Comparison of ENCODE assay signal across 8 cellular contexts in the genomic region with DNA sequence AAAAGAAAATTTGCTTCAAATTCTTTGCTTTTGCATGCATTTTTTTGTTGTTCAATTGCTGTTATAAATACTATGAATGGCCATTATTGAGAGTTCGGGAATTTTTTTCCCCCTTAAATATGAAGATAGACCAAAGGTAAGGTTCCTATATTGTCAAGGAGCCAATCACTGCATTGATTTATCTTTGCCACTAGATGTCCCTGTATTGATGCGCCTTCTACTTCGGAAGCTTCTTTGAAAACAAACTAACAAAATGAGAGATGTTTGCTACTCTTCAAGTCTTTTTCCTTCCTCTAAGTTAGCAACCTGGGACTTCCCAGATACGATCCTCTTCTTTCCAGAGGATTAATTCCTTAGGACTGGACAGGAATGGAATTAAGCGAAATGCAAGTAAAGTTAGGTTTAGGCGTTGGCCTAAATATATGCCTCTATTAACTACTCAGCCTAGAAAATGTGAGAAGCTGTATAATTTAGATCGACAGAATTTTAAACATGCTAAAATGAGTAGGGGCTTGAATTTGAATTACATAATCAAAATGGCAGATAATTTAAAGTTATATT.
DNase-seq lines count a peak whose midpoint lies in the region; ATAC-seq, FAIRE-seq and TF ChIP-seq lines count a peak whose summit lies in the region.

No MANE protein-coding gene starts in this region.

- H4K91ac ChIP-seq in H1 (replicated peaks; ENCODE audit: insufficient read length, low read length) = no peak overlapping the region

- H4K5ac ChIP-seq in H1 (ENCODE audit: insufficient read length, low read depth, low read length) = no peak overlapping the region

- H3K27me3 Mint-ChIP-seq in neural crest cell (ENCODE audit: low read depth) = no peaks in the 10 kb centered on the region

- no peak overlapping the region for H3K56ac ChIP-seq in H1 (replicated peaks; ENCODE audit: insufficient read length, low read depth, low read length)

- ATAC-seq in GM18505 (IDR thresholded peaks at IDR 0.05; ENCODE audit: unreplicated experiment) = no peak
- no peak for ATAC-seq in HG02973 (IDR thresholded peaks at IDR 0.05; ENCODE audit: unreplicated experiment)
- no peak for ATAC-seq in GM21423 (IDR thresholded peaks at IDR 0.05; ENCODE audit: unreplicated experiment)

- H2BK15ac ChIP-seq in H1 (ENCODE audit: low read length) = no peak overlapping the region

- no peak overlapping the region for H2BK5ac ChIP-seq in H1 (ENCODE audit: low read depth, low read length)

- POLR2A ChIA-PET in H1 (lab: Charles Lee; ENCODE audit: partially characterized antibody) = no interaction called here

- no peak for TF ChIP-seq EP300 in H1 (IDR thresholded peaks at IDR 0.05; ENCODE audit: borderline replicate concordance in 1 of 2, low read depth in 2 of 2, low read length in 2 of 2)

- no peaks in the 10 kb centered on the region for H3K9me3 ChIP-seq in H1 (ENCODE audit: insufficient read depth in 2 of 2, low read depth in 1 of 2, low read length in 1 of 2)

- peak overlapping the region; percentile 75; the same call in 1 of the 2 replicates for H2AFZ ChIP-seq in H1 (ENCODE audit: low read length)

- H3K79me1 ChIP-seq in H1 (ENCODE audit: low read depth, low read length) = no peaks in the 10 kb centered on the region

- no peak overlapping the region for H4K8ac ChIP-seq in H1 (ENCODE audit: extremely low read depth, insufficient read depth, low read length)

- H3K18ac ChIP-seq in H1 (ENCODE audit: extremely low read depth, low read length) = no peak overlapping the region

- H3K23ac ChIP-seq in H1 (ENCODE audit: insufficient read length) = no peak overlapping the region

- H3K9ac ChIP-seq in H1 (replicated peaks in 1 of 4; ENCODE audit: extremely low read depth in 1 of 4, low read depth in 3 of 4, low read length in 3 of 4) = no peak overlapping the region

- peaks cover 9% of the 10 kb centered on the region for H3K9me3 Mint-ChIP-seq in neural crest cell

- no peak overlapping the region for H3K27ac Mint-ChIP-seq in neural crest cell (ENCODE audit: unreplicated experiment)

- no peak overlapping the region for H3K4ac ChIP-seq in H1 (replicated peaks; ENCODE audit: insufficient read length, low read depth, low read length)

- TF ChIP-seq POLR2A in H1 (IDR thresholded peaks at IDR 0.05; ENCODE audit: control extremely low read depth in 1 of 2, low read depth in 2 of 2, low read length in 2 of 2) = no peak
- TF ChIP-seq POLR2A in GM18505 (IDR thresholded peaks at IDR 0.05; ENCODE audit: borderline replicate concordance, extremely low read depth, insufficient read depth, insufficient read length) = no peak

- TF ChIP-seq CTCF in AG09319 (IDR thresholded peaks at IDR 0.05; ENCODE audit: low read depth, low read length) (peak; percentile 71), GM20000 (IDR thresholded peaks at IDR 0.05; ENCODE audit: extremely low read depth, missing control alignments) (peak; percentile 27), H1 (IDR thresholded peaks at IDR 0.05; ENCODE audit: control extremely low read depth in 1 of 3, insufficient read depth in 1 of 3, low read depth in 1 of 3, low read length in 3 of 3) (peak in 2 of 3 experiments; percentile 37 to 74; a peak in 2 of 4 replicates), neural crest cell (conservative IDR thresholded peaks at IDR 0.05) (peak; percentile 91)

- no peak overlapping the region for H3K4me3 ChIP-seq in H1 (ENCODE audit: extremely low read depth in 1 of 4, insufficient read depth in 2 of 4, low read depth in 3 of 4, low read length in 4 of 4)

- H3K4me2 ChIP-seq in H1 (ENCODE audit: insufficient read depth in 1 of 2, low read depth in 2 of 2, low read length in 2 of 2) = no peak overlapping the region

- peak; percentile 75 for FAIRE-seq in H1 (lab: Jason Lieb, UNC)

- H3K36me3 Mint-ChIP-seq in neural crest cell (ENCODE audit: low read depth) = peaks cover 3% of the 10 kb centered on the region

- H3K4me1 Mint-ChIP-seq in neural crest cell = no peaks in the 10 kb centered on the region

- H2BK20ac ChIP-seq in H1 (ENCODE audit: low read length) = no peak overlapping the region

- no peak overlapping the region for H3K14ac ChIP-seq in H1 (ENCODE audit: insufficient read length)

- CTCF ChIA-PET in H1 (lab: Charles Lee; ENCODE audit: partially characterized antibody) = interaction anchor here (0.6 to 3.9 kb wide), 20 partner anchors 10 to 829 kb away, joined by 3 to 23 read pairs (median 4); no protein-coding TSS in a partner anchor

- WGBS in H1 (ENCODE audit: extremely low coverage in 1 of 2, insufficient coverage in 1 of 2, insufficient read length in 1 of 2, insufficient replicate concordance in 2 of 2, low coverage in 1 of 2, low lambda C conversion rate in 2 of 2, missing lambda C conversion rate in 1 of 2), 2 experiments = 47% methylated on average over 7 of the region's 7 CpGs; no CpG with 5 or more reads in 1 of the 2 experiments

- no peaks in the 10 kb centered on the region for H4K20me1 ChIP-seq in H1 (replicated peaks in 1 of 2; ENCODE audit: control insufficient read depth in 1 of 2, insufficient read depth in 2 of 2, low read length in 2 of 2)

- H3K4me3 Mint-ChIP-seq in neural crest cell = no peak overlapping the region

- peak; percentile 82 to 83 for TF ChIP-seq RAD21 in H1 (IDR thresholded peaks at IDR 0.05 in 1 of 2, conservative IDR thresholded peaks at IDR 0.05 in 1 of 2; ENCODE audit: low read depth in 2 of 2, low read length in 2 of 2)

- H3K79me2 ChIP-seq in H1 (ENCODE audit: control insufficient read depth in 1 of 2, insufficient read depth in 2 of 2, low read length in 2 of 2) = no peaks in the 10 kb centered on the region

- no peak overlapping the region for H2BK12ac ChIP-seq in H1 (ENCODE audit: low read depth, low read length)

- DNase-seq in AG09319 (ENCODE audit: extremely low read depth, low read depth) = no peak
- no peak for DNase-seq in GM20000 (ENCODE audit: low spot score)
- peak; percentile 29 to 63 for DNase-seq in NCI-H446 (lab: John Stamatoyannopoulos, UW)
- no peak for DNase-seq in H1 (ENCODE audit: low read depth in 1 of 2, low spot score in 2 of 2)
- DNase-seq in neural crest cell (ENCODE audit: low read depth, low spot score) = no peak

- no peaks in the 10 kb centered on the region for H3K27me3 ChIP-seq in H1 (replicated peaks in 1 of 4; ENCODE audit: control insufficient read depth in 3 of 4, extremely low read depth in 1 of 4, insufficient read depth in 3 of 4, low read length in 3 of 4)

- no peak overlapping the region for H2AK5ac ChIP-seq in H1 (ENCODE audit: low read depth, low read length)

- H3K36me3 ChIP-seq in H1 (ENCODE audit: control insufficient read depth in 2 of 4, insufficient read depth in 4 of 4, low read length in 3 of 4) = no peaks in the 10 kb centered on the region

- H3K4me1 ChIP-seq in H1 (replicated peaks in 1 of 4; ENCODE audit: control insufficient read depth in 3 of 4, insufficient read depth in 4 of 4, low read length in 3 of 4) = no peaks in the 10 kb centered on the region

- no peak overlapping the region for H2BK120ac ChIP-seq in H1 (replicated peaks; ENCODE audit: low read depth, low read length)

- H3K23me2 ChIP-seq in H1 (ENCODE audit: low read depth, low read length) = no peaks in the 10 kb centered on the region

- H3K27ac ChIP-seq in H1 (ENCODE audit: low read depth, low read length) = no peak overlapping the region

TF ChIP-seq in H1, 55 proteins besides CTCF, POLR2A, EP300 and RAD21:
- TF ChIP-seq BRCA1 (IDR thresholded peaks at IDR 0.05; ENCODE audit: low read depth, low read length) = 0 out of 2 replicates have a peak, but pooled peaks have one; percentile 17
- no peak for TF ChIP-seq SP2 (IDR thresholded peaks at IDR 0.05; ENCODE audit: low read length)

Comparison
In these comparisons a context has a peak if more than half of its experiments do, and no peak if none do; other contexts are left out.
1. DNase-seq: peak in NCI-H446 (2 of 2); none in AG09319 (single experiment), GM20000 (single experiment), H1 (0 of 2) and neural crest cell (single experiment).
2. CTCF ChIP-seq: peak in every context shown above with its lines; median percentile 91 in neural crest cell; 71 in AG09319; 56 in H1; 27 in GM20000.